In genomic region chr11:36558511-36559413, GRCh38 we compare ENCODE assay signal across 10 cellular contexts. TPM values are rescaled to one million over a fixed set of nuclear protein-coding genes. Genes with fewer than 3 reads are reported as not detected.
DNase-seq lines count a peak whose midpoint lies in the region; ATAC-seq and TF ChIP-seq lines count a peak whose summit lies in the region.
"Had no signal": no experiment of that assay in that cellular context is flagged by ENCODE, and none has a peak within 500 bp of the region (broad histone marks: within the 10 kb centered on the region; RNA-seq: fewer than 3 reads in every experiment).

No MANE protein-coding gene starts in this region.

- no peak for TF ChIP-seq EP300 in SK-N-SH (IDR thresholded peaks at IDR 0.05; ENCODE audit: borderline replicate concordance in 1 of 2, low read depth in 1 of 2, low read length in 1 of 2)

- no peaks in the 10 kb centered on the region for H4K20me1 ChIP-seq in SK-N-SH (ENCODE audit: insufficient read depth)

- H3K27ac ChIP-seq in SK-N-SH (ENCODE audit: low read depth in 2 of 2, low read length in 1 of 2) = no peak overlapping the region

- TF ChIP-seq CTCF in SK-N-SH (IDR thresholded peaks at IDR 0.05) = no peak

- H2AFZ ChIP-seq in SK-N-SH (ENCODE audit: low read depth) = no peak overlapping the region

- POLR2A ChIA-PET in SK-N-SH (lab: Yijun Ruan, JAX) = no interaction called here

- no peaks in the 10 kb centered on the region for H3F3A ChIP-seq in SK-N-SH (replicated peaks; ENCODE audit: insufficient read depth)

- CTCF ChIA-PET in SK-N-SH (lab: Yijun Ruan, JAX) = interaction anchor here (1.0 to 8.2 kb wide), 2 partner anchors 65 to 191 kb away, joined by 3 to 199 read pairs; no protein-coding TSS in a partner anchor

- ATAC-seq in GM18520 (IDR thresholded peaks at IDR 0.05; ENCODE audit: unreplicated experiment) = peak; percentile 93
- ATAC-seq in GM21515 (IDR thresholded peaks at IDR 0.05; ENCODE audit: unreplicated experiment) = peak; percentile 78
- ATAC-seq in HG03378 (IDR thresholded peaks at IDR 0.05; ENCODE audit: unreplicated experiment) = peak; percentile 97
- peak; percentile 31 for ATAC-seq in left colon

- TF ChIP-seq RAD21 in SK-N-SH (IDR thresholded peaks at IDR 0.05; ENCODE audit: low read length) = no peak

- H3K36me3 ChIP-seq in SK-N-SH (replicated peaks in 1 of 2; ENCODE audit: control insufficient read depth in 1 of 2, insufficient read depth in 2 of 2, low read length in 1 of 2) = no peaks in the 10 kb centered on the region

- H3K9me3 ChIP-seq in SK-N-SH = no peaks in the 10 kb centered on the region

- DNase-seq in left colon = no peak
- DNase-seq in activated effector memory CD4-positive, alpha-beta T cell treated with Interleukin-2 at 50 U/mL for 16 hours = no peak
- DNase-seq in SK-N-SH = no peak
- DNase-seq in DMS153 (lab: John Stamatoyannopoulos, UW) = no peak
- DNase-seq: activated CD4-positive, alpha-beta T cell treated with anti-CD3 and anti-CD28 coated beads, Interleukin-2, amount 50 U/mL, for 1 hour; GF-D8 had no signal

- H3K4me1 ChIP-seq in SK-N-SH (ENCODE audit: control insufficient read depth in 1 of 2, insufficient read depth in 2 of 2, low read depth in 1 of 2, low read length in 1 of 2) = no peaks in the 10 kb centered on the region

- 43% methylated on average over 4 of the region's 4 CpGs for WGBS in SK-N-SH (ENCODE audit: low lambda C conversion rate)

- no peaks in the 10 kb centered on the region for H3K9me2 ChIP-seq in SK-N-SH

- H3K4me3 ChIP-seq in SK-N-SH (ENCODE audit: low read depth in 2 of 2, low read length in 1 of 2) = no peak overlapping the region

- no peaks in the 10 kb centered on the region for H3K79me2 ChIP-seq in SK-N-SH (ENCODE audit: insufficient read depth)

- no peak overlapping the region for H3K9ac ChIP-seq in SK-N-SH

- H3K27me3 ChIP-seq in SK-N-SH (ENCODE audit: insufficient read depth) = no peaks in the 10 kb centered on the region

- intact Hi-C loops in left colon (cut with DNase I, micrococcal nuclease) = no loop called here

- no peak overlapping the region for H3K4me2 ChIP-seq in SK-N-SH

TF ChIP-seq in SK-N-SH, 30 proteins besides CTCF, POLR2A, EP300 and RAD21:
- no peak for TF ChIP-seq USF1 (IDR thresholded peaks at IDR 0.05; ENCODE audit: borderline replicate concordance, low read depth)
- no peak for TF ChIP-seq SIN3A (IDR thresholded peaks at IDR 0.05; ENCODE audit: borderline replicate concordance, low read depth, low read length)
- no peak for TF ChIP-seq FOXM1 (IDR thresholded peaks at IDR 0.05; ENCODE audit: low read depth)
- no peak for TF ChIP-seq YY1 (IDR thresholded peaks at IDR 0.05; ENCODE audit: low read depth)
- no peak for TF ChIP-seq MEF2A (IDR thresholded peaks at IDR 0.05; ENCODE audit: borderline replicate concordance, low read depth)
- no peak for TF ChIP-seq REST (IDR thresholded peaks at IDR 0.05; ENCODE audit: low read depth, low read length)
- TF ChIP-seq TCF12 (IDR thresholded peaks at IDR 0.05) = no peak
- TF ChIP-seq JUND (IDR thresholded peaks at IDR 0.05) = no peak
- TF ChIP-seq RFX5 (IDR thresholded peaks at IDR 0.05; ENCODE audit: low read length) = no peak
- TF ChIP-seq ELF1 (IDR thresholded peaks at IDR 0.05) = no peak
- no peak for TF ChIP-seq MXI1 (IDR thresholded peaks at IDR 0.05; ENCODE audit: low read depth, low read length)
- TF ChIP-seq NFIC (IDR thresholded peaks at IDR 0.05; ENCODE audit: borderline replicate concordance) = no peak
- no peak for TF ChIP-seq CHD2 (IDR thresholded peaks at IDR 0.05; ENCODE audit: low read length, partially characterized antibody)
- TF ChIP-seq ZBTB33 (IDR thresholded peaks at IDR 0.05; ENCODE audit: borderline replicate concordance, low read depth) = no peak

RNA-seq across cellular contexts. Expression of gene RAG1, which starts 9.0 kb away (rescaled TPM):
- total RNA-seq in left colon = 1 to 10 TPM; 1.2 to 2.5 TPM
- 0.08 TPM in 2 replicates for polyA plus RNA-seq in SK-N-SH (2012; rRNA removed)
- 0.23 and 0.28 TPM in 2 replicates for polyA plus RNA-seq in SK-N-SH (2012; cell fraction: cytosol; rRNA removed)
- polyA plus RNA-seq in SK-N-SH (2012; cell fraction: nucleus; rRNA removed) = 0.11 and 0.19 TPM in 2 replicates

RNA-seq across cellular contexts. Expression of gene IFTAP, which starts 35.5 kb away (rescaled TPM):
- total RNA-seq in left colon = 1 to 10 TPM; 4.4 to 7.8 TPM
- polyA plus RNA-seq in SK-N-SH (2012; rRNA removed) = 21.8 and 26.6 TPM in 2 replicates
- 35.6 and 53.8 TPM in 2 replicates for polyA plus RNA-seq in SK-N-SH (2012; cell fraction: cytosol; rRNA removed)
- polyA plus RNA-seq in SK-N-SH (2012; cell fraction: nucleus; rRNA removed) = 5.8 and 6.8 TPM in 2 replicates

RNA-seq across cellular contexts. Expression of gene RAG2, which starts 39.3 kb away (rescaled TPM):
- total RNA-seq in left colon = not detected
- polyA plus RNA-seq in SK-N-SH (2012; rRNA removed) = 0.15 and 0.34 TPM in 2 replicates
- 0.30 and 0.80 TPM in 2 replicates for polyA plus RNA-seq in SK-N-SH (2012; cell fraction: cytosol; rRNA removed)
- polyA plus RNA-seq in SK-N-SH (2012; cell fraction: nucleus; rRNA removed) = 0.18 and 0.34 TPM in 2 replicates
- total RNA-seq: pulmonary artery endothelial cell had no signal

RNA-seq across cellular contexts. Expression of gene TRAF6, which starts 48.7 kb away (rescaled TPM):
- total RNA-seq in left colon = 10 to 100 TPM; 11.7 to 15.1 TPM
- 4.3 and 5.1 TPM in 2 replicates for polyA plus RNA-seq in SK-N-SH (2012; rRNA removed)
- 4.3 and 4.6 TPM in 2 replicates for polyA plus RNA-seq in SK-N-SH (2012; cell fraction: cytosol; rRNA removed)
- polyA plus RNA-seq in SK-N-SH (2012; cell fraction: nucleus; rRNA removed) = 4.5 and 7.4 TPM in 2 replicates

Comparison
In these comparisons a context has a peak if more than half of its experiments do, and no peak if none do; other contexts are left out.
1. ATAC-seq: peak in every context shown above with its lines; median percentile 97 in HG03378; 93 in GM18520; 78 in GM21515; 31 in left colon.